26 cellular contexts compared by ENCODE assay signal in the genomic region with DNA sequence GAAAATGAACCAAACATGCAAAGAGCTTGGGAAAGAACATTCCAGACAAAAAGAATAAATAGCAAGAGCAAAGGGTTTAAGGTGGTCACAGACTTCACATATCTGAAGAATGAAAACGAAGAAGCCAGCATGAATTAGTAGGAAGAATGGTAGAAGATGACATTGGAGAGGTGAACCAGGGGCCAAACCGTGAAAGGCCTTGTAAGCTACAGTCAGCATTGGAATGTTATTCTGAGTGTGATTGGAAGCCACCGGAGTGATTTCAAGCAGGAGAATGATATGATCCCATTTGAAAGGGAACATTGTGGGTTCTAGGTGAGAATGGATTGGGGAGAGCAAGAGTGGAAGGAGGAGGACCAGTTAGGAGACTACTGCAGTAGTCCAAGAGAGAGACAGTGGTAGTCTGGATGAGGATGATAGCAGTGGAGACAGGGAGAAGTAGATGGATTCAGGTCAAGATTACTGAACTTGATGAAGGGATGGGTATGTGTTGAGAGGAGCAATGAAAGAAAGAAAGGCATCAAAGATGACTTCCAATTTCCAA. TPM values are rescaled to one million over a fixed set of nuclear protein-coding genes. Genes with fewer than 3 reads are reported as not detected.
DNase-seq lines count a peak whose midpoint lies in the region; FAIRE-seq and TF ChIP-seq lines count a peak whose summit lies in the region.
"Had no signal": no experiment of that assay in that cellular context is flagged by ENCODE, and none has a peak within 500 bp of the region (broad histone marks: within the 10 kb centered on the region; RNA-seq: fewer than 3 reads in every experiment).

No MANE protein-coding gene starts in this region.

- H3K27ac Mint-ChIP-seq in HFFc6: peak overlapping the region; percentile 97
- H3K27ac Mint-ChIP-seq in astrocyte (ENCODE audit: unreplicated experiment): peak overlapping the region; percentile 97
- H3K27ac Mint-ChIP-seq in activated CD4-positive, alpha-beta memory T cell treated with anti-CD3 and anti-CD28 coated beads for 36 hours: no peak overlapping the region
- H3K27ac Mint-ChIP-seq in activated CD4-positive, alpha-beta T cell treated with anti-CD3 and anti-CD28 coated beads, Interleukin-2, amount 10 ng/mL, durations not matched to agents 7 days and 5 days: no peak overlapping the region

- no peaks in the 10 kb centered on the region for H3K79me2 ChIP-seq in astrocyte (ENCODE audit: insufficient read depth, low read length)
- H3K79me2 ChIP-seq in hepatocyte: no peaks in the 10 kb centered on the region
- no peaks in the 10 kb centered on the region for H3K79me2 ChIP-seq in smooth muscle cell (ENCODE audit: low read depth)

- H3K27me3 Mint-ChIP-seq in HFFc6 (ENCODE audit: insufficient read depth) (peaks cover 2% of the 10 kb centered on the region), astrocyte (ENCODE audit: low read depth, unreplicated experiment) (no peaks in the 10 kb centered on the region)
- H3K27me3 Mint-ChIP-seq in activated CD4-positive, alpha-beta memory T cell treated with anti-CD3 and anti-CD28 coated beads for 36 hours: peaks cover 2% of the 10 kb centered on the region
- peaks cover 20% of the 10 kb centered on the region for H3K27me3 Mint-ChIP-seq in activated CD4-positive, alpha-beta T cell treated with anti-CD3 and anti-CD28 coated beads, Interleukin-2, amount 10 ng/mL, durations not matched to agents 7 days and 5 days

- H3K9me2 ChIP-seq in hepatocyte (replicated peaks; ENCODE audit: insufficient read depth): no peaks in the 10 kb centered on the region
- H3K9me2 ChIP-seq: SK-N-SH had no signal

- POLR2A ChIA-PET in activated CD4-positive, alpha-beta memory T cell treated with anti-CD3 and anti-CD28 coated beads for 36 hours (lab: Charles Lee): no interaction called here
- POLR2A ChIA-PET in activated CD4-positive, alpha-beta T cell treated with anti-CD3 and anti-CD28 coated beads, Interleukin-2, amount 10 ng/mL, durations not matched to agents 7 days and 5 days (lab: Charles Lee): no interaction called here

- CTCF ChIA-PET in activated CD4-positive, alpha-beta memory T cell treated with anti-CD3 and anti-CD28 coated beads for 36 hours (lab: Charles Lee): interaction anchor here (2.3 to 2.9 kb wide), 2 partner anchors 11 to 41 kb away, joined by 5 to 17 read pairs; no protein-coding TSS in a partner anchor
- CTCF ChIA-PET in activated CD4-positive, alpha-beta T cell treated with anti-CD3 and anti-CD28 coated beads, Interleukin-2, amount 10 ng/mL, durations not matched to agents 7 days and 5 days (lab: Charles Lee): no interaction called here

- no peak overlapping the region for H3K4me3 Mint-ChIP-seq in HFFc6
- H3K4me3 Mint-ChIP-seq in astrocyte (ENCODE audit: unreplicated experiment): no peak overlapping the region
- H3K4me3 Mint-ChIP-seq in activated CD4-positive, alpha-beta memory T cell treated with anti-CD3 and anti-CD28 coated beads for 36 hours: no peak overlapping the region
- no peak overlapping the region for H3K4me3 Mint-ChIP-seq in activated CD4-positive, alpha-beta T cell treated with anti-CD3 and anti-CD28 coated beads, Interleukin-2, amount 10 ng/mL, durations not matched to agents 7 days and 5 days
- H3K4me3 Mint-ChIP-seq: CD4-positive, alpha-beta memory T cell had no signal

- WGBS in hepatocyte (ENCODE audit: low lambda C conversion rate, missing lambda C conversion rate): 88% methylated on average over 3 of the region's 3 CpGs
- WGBS in smooth muscle cell (ENCODE audit: low lambda C conversion rate): 100% methylated on average over 3 of the region's 3 CpGs

- H3K27me3 ChIP-seq in astrocyte (ENCODE audit: insufficient read depth, low read length) (no peaks in the 10 kb centered on the region), hepatocyte (no peaks in the 10 kb centered on the region), smooth muscle cell (ENCODE audit: low read depth) (no peaks in the 10 kb centered on the region)
- H3K27me3 ChIP-seq: BLaER1 had no signal

- H3K4me1 Mint-ChIP-seq in HFFc6 (ENCODE audit: low read depth) (peaks cover 48% of the 10 kb centered on the region), astrocyte (ENCODE audit: low read depth, unreplicated experiment) (peaks cover 38% of the 10 kb centered on the region)
- peaks cover 6% of the 10 kb centered on the region for H3K4me1 Mint-ChIP-seq in activated CD4-positive, alpha-beta memory T cell treated with anti-CD3 and anti-CD28 coated beads for 36 hours (ENCODE audit: low read depth)
- peaks cover 14% of the 10 kb centered on the region for H3K4me1 Mint-ChIP-seq in activated CD4-positive, alpha-beta T cell treated with anti-CD3 and anti-CD28 coated beads, Interleukin-2, amount 10 ng/mL, durations not matched to agents 7 days and 5 days
- H3K4me1 Mint-ChIP-seq: CD4-positive, alpha-beta memory T cell had no signal

- H3K4me3 ChIP-seq in astrocyte (ENCODE audit: insufficient read depth, low read depth, low read length): no peak overlapping the region
- H3K4me3 ChIP-seq in hepatocyte: no peak overlapping the region
- H3K4me3 ChIP-seq in smooth muscle cell: no peak overlapping the region
- H3K4me3 ChIP-seq: A549, BLaER1, GM23248, HAP-1 had no signal

- H3K9ac ChIP-seq in astrocyte (ENCODE audit: low read length) (peak overlapping the region; percentile 84), smooth muscle cell (ENCODE audit: low read depth) (no peak overlapping the region)
- H3K9ac ChIP-seq: BLaER1 had no signal

- TF ChIP-seq CTCF in HFFc6 (IDR thresholded peaks at IDR 0.05): no peak
- TF ChIP-seq CTCF in astrocyte (IDR thresholded peaks at IDR 0.05; ENCODE audit: insufficient read depth, low read depth, low read length): no peak
- TF ChIP-seq CTCF in hepatocyte (IDR thresholded peaks at IDR 0.05; ENCODE audit: poor library complexity): no peak
- TF ChIP-seq CTCF in smooth muscle cell (IDR thresholded peaks at IDR 0.05; ENCODE audit: borderline replicate concordance, insufficient read depth, poor library complexity, severe bottlenecking): no peak

- H3K36me3 ChIP-seq in astrocyte (ENCODE audit: insufficient read depth, low read length) (no peaks in the 10 kb centered on the region), hepatocyte (replicated peaks; ENCODE audit: insufficient read depth, low read depth) (no peaks in the 10 kb centered on the region), smooth muscle cell (ENCODE audit: low read depth) (no peaks in the 10 kb centered on the region)
- H3K36me3 ChIP-seq: BLaER1, HAP-1 had no signal

- H3F3A ChIP-seq in smooth muscle cell (ENCODE audit: low read depth): peaks cover 21% of the 10 kb centered on the region

- H3K36me3 Mint-ChIP-seq in HFFc6 (ENCODE audit: low read depth) (no peaks in the 10 kb centered on the region), astrocyte (ENCODE audit: low read depth, unreplicated experiment) (no peaks in the 10 kb centered on the region)
- H3K36me3 Mint-ChIP-seq in activated CD4-positive, alpha-beta memory T cell treated with anti-CD3 and anti-CD28 coated beads for 36 hours: no peaks in the 10 kb centered on the region
- no peaks in the 10 kb centered on the region for H3K36me3 Mint-ChIP-seq in activated CD4-positive, alpha-beta T cell treated with anti-CD3 and anti-CD28 coated beads, Interleukin-2, amount 10 ng/mL, durations not matched to agents 7 days and 5 days (ENCODE audit: low read depth)
- H3K36me3 Mint-ChIP-seq: CD4-positive, alpha-beta memory T cell had no signal

- H3K4me1 ChIP-seq in astrocyte (ENCODE audit: insufficient read depth, low read length) (peaks cover 46% of the 10 kb centered on the region), hepatocyte (ENCODE audit: insufficient read depth) (no peaks in the 10 kb centered on the region), smooth muscle cell (ENCODE audit: low read depth) (peaks cover 10% of the 10 kb centered on the region)
- H3K4me1 ChIP-seq: HAP-1 had no signal

- H2AFZ ChIP-seq in astrocyte (ENCODE audit: low read depth, low read length) (no peak overlapping the region), hepatocyte (no peak overlapping the region), smooth muscle cell (ENCODE audit: low read depth) (peak overlapping the region; percentile 10)
- H2AFZ ChIP-seq: GM23248 had no signal

- H3K9me3 Mint-ChIP-seq in HFFc6 (no peaks in the 10 kb centered on the region), astrocyte (ENCODE audit: unreplicated experiment) (no peaks in the 10 kb centered on the region)
- H3K9me3 Mint-ChIP-seq in activated CD4-positive, alpha-beta memory T cell treated with anti-CD3 and anti-CD28 coated beads for 36 hours: no peaks in the 10 kb centered on the region
- no peaks in the 10 kb centered on the region for H3K9me3 Mint-ChIP-seq in activated CD4-positive, alpha-beta T cell treated with anti-CD3 and anti-CD28 coated beads, Interleukin-2, amount 10 ng/mL, durations not matched to agents 7 days and 5 days
- H3K9me3 Mint-ChIP-seq: CD4-positive, alpha-beta memory T cell had no signal

- intact Hi-C loops in activated CD4-positive, alpha-beta memory T cell treated with anti-CD3 and anti-CD28 coated beads for 36 hours (cut with micrococcal nuclease): no loop called here

- peak overlapping the region; percentile 81 for H3K4me2 ChIP-seq in astrocyte (ENCODE audit: low read length)
- no peak overlapping the region for H3K4me2 ChIP-seq in hepatocyte
- H3K4me2 ChIP-seq in smooth muscle cell: peak overlapping the region; percentile 65
- H3K4me2 ChIP-seq: BLaER1 had no signal

- no peaks in the 10 kb centered on the region for H3K9me3 ChIP-seq in astrocyte (ENCODE audit: insufficient read depth, low read depth, low read length)
- H3K9me3 ChIP-seq in hepatocyte (ENCODE audit: low read depth): no peaks in the 10 kb centered on the region
- no peaks in the 10 kb centered on the region for H3K9me3 ChIP-seq in smooth muscle cell (replicated peaks; ENCODE audit: low read depth)
- H3K9me3 ChIP-seq: A549, BLaER1, HAP-1, SK-N-SH had no signal

- peak overlapping the region; percentile 98 for H3K27ac ChIP-seq in astrocyte (ENCODE audit: low read depth, low read length)
- H3K27ac ChIP-seq in hepatocyte: peak overlapping the region; percentile 78
- H3K27ac ChIP-seq in smooth muscle cell (ENCODE audit: low read depth): peak overlapping the region; percentile 84
- H3K27ac ChIP-seq: BLaER1 had no signal

- FAIRE-seq in astrocyte (lab: Jason Lieb, UNC): no peak
- FAIRE-seq: A549, GM12891, HTR-8/SVneo had no signal

- H4K20me1 ChIP-seq in astrocyte (ENCODE audit: insufficient read depth, low read length) (no peaks in the 10 kb centered on the region), hepatocyte (ENCODE audit: insufficient read depth, poor library complexity, severe bottlenecking) (no peaks in the 10 kb centered on the region), smooth muscle cell (ENCODE audit: low read depth) (no peaks in the 10 kb centered on the region)
- H4K20me1 ChIP-seq: BLaER1 had no signal

- no peak for DNase-seq in HFFc6
- no peak for DNase-seq in astrocyte (ENCODE audit: low read depth)
- DNase-seq in hepatocyte (ENCODE audit: low spot score): no peak
- no peak for DNase-seq in smooth muscle cell (lab: John Stamatoyannopoulos, UW; ENCODE audit: unreplicated experiment)
- no peak for DNase-seq in activated CD4-positive, alpha-beta memory T cell treated with anti-CD3 and anti-CD28 coated beads for 36 hours
- no peak for DNase-seq in activated CD4-positive, alpha-beta T cell treated with anti-CD3 and anti-CD28 coated beads, Interleukin-2, amount 10 ng/mL, durations not matched to agents 7 days and 5 days
- no peak for DNase-seq in activated gamma-delta T cell treated with Interleukin-2 at 50 U/mL for 16 hours
- DNase-seq: CD4-positive, alpha-beta memory T cell; DND-41; Karpas-422; MV-4-11; NCI-H1105 treated with DMSO at 0.1 percent for 48 hours; NCI-H2029 treated with DMSO at 0.1 percent for 48 hours; NCI-H2171; NCI-H524 treated with DMSO at 0.1 percent for 48 hours; NCI-H82; SHP77; SK-N-SH had no signal

RNA-seq across cellular contexts. Expression of gene PFDN1, which starts 6.9 kb away (rescaled TPM):
- 10 to 100 TPM; 75.0 to 95.8 (median 89.0) TPM for total RNA-seq in HFFc6 (2021; fragmentation: NEBNext Ultra II Directional; extraction: Animal tissue kit (Norgen Biotek cat#: 25700))
- total RNA-seq in astrocyte (199 and 202 TPM in 2 replicates), hepatocyte (84.1 and 86.1 TPM in 2 replicates), smooth muscle cell (140 and 154 TPM in 2 replicates)
- polyA plus RNA-seq in hepatocyte (97.6 and 98.0 TPM in 2 replicates), smooth muscle cell (145 and 159 TPM in 2 replicates)
- total RNA-seq in activated CD4-positive, alpha-beta memory T cell treated with anti-CD3 and anti-CD28 coated beads for 36 hours: 10 to 100 TPM; 50.1 to 54.6 TPM
- total RNA-seq in activated CD4-positive, alpha-beta T cell treated with anti-CD3 and anti-CD28 coated beads, Interleukin-2, amount 10 ng/mL, durations not matched to agents 7 days and 5 days: 10 to 100 TPM; 60.8 to 70.5 TPM

RNA-seq across cellular contexts. Expression of gene HBEGF, which starts 36.6 kb away (rescaled TPM):
- total RNA-seq in HFFc6 (2021; fragmentation: NEBNext Ultra II Directional; extraction: Animal tissue kit (Norgen Biotek cat#: 25700)): 10 to 100 TPM in 1 of 6 experiments, 1 to 10 TPM in 5; 5.6 to 10.2 (median 6.9) TPM
- 257 and 272 TPM in 2 replicates for total RNA-seq in astrocyte
- 7.2 and 8.3 TPM in 2 replicates for total RNA-seq in hepatocyte
- 6.7 and 7.9 TPM in 2 replicates for polyA plus RNA-seq in hepatocyte
- 36.7 and 46.0 TPM in 2 replicates for total RNA-seq in smooth muscle cell
- polyA plus RNA-seq in smooth muscle cell: 33.8 and 37.1 TPM in 2 replicates
- 10 to 100 TPM; 21.5 to 23.5 TPM for total RNA-seq in activated CD4-positive, alpha-beta memory T cell treated with anti-CD3 and anti-CD28 coated beads for 36 hours
- 10 to 100 TPM; 13.7 to 15.4 TPM for total RNA-seq in activated CD4-positive, alpha-beta T cell treated with anti-CD3 and anti-CD28 coated beads, Interleukin-2, amount 10 ng/mL, durations not matched to agents 7 days and 5 days

RNA-seq across cellular contexts. Expression of gene SLC4A9, which starts 50.2 kb away (rescaled TPM):
- not detected for total RNA-seq in HFFc6 (2021; fragmentation: NEBNext Ultra II Directional; extraction: Animal tissue kit (Norgen Biotek cat#: 25700))
- total RNA-seq in astrocyte: 0.25 TPM in 1 of 2 replicates, not detected in the other
- 0.07 TPM in 1 of 2 replicates, not detected in the other for total RNA-seq in hepatocyte
- 0.53 and 1.1 TPM in 2 replicates for polyA plus RNA-seq in hepatocyte
- total RNA-seq in smooth muscle cell: not detected in 2 replicates
- polyA plus RNA-seq in smooth muscle cell: not detected in 2 replicates
- total RNA-seq in activated CD4-positive, alpha-beta memory T cell treated with anti-CD3 and anti-CD28 coated beads for 36 hours: under 1 TPM in 1 of 2 experiments, not detected in 1; 0.26 TPM
- total RNA-seq in activated CD4-positive, alpha-beta T cell treated with anti-CD3 and anti-CD28 coated beads, Interleukin-2, amount 10 ng/mL, durations not matched to agents 7 days and 5 days: under 1 TPM; 0.35 to 0.44 TPM
- total RNA-seq: CD4-positive, alpha-beta memory T cell; GM23248; M059J; RPMI7951 had no signal
- polyA plus RNA-seq: A549; CD4-positive, alpha-beta memory T cell; GM23248 had no signal

Comparison
In these comparisons a context has a peak if more than half of its experiments do, and no peak if none do; other contexts are left out.
1. H3K27ac Mint-ChIP-seq: peak in HFFc6 (single experiment) and astrocyte (single experiment); none in activated CD4-positive, alpha-beta memory T cell treated with anti-CD3 and anti-CD28 coated beads for 36 hours (single experiment) and activated CD4-positive, alpha-beta T cell treated with anti-CD3 and anti-CD28 coated beads, Interleukin-2, amount 10 ng/mL, durations not matched to agents 7 days and 5 days (single experiment).
2. Peak in every context shown above with its lines, with median percentiles within 50 percentile points of each other: H3K27ac ChIP-seq.